29 cellular contexts compared by ENCODE assay signal in the genomic region with DNA sequence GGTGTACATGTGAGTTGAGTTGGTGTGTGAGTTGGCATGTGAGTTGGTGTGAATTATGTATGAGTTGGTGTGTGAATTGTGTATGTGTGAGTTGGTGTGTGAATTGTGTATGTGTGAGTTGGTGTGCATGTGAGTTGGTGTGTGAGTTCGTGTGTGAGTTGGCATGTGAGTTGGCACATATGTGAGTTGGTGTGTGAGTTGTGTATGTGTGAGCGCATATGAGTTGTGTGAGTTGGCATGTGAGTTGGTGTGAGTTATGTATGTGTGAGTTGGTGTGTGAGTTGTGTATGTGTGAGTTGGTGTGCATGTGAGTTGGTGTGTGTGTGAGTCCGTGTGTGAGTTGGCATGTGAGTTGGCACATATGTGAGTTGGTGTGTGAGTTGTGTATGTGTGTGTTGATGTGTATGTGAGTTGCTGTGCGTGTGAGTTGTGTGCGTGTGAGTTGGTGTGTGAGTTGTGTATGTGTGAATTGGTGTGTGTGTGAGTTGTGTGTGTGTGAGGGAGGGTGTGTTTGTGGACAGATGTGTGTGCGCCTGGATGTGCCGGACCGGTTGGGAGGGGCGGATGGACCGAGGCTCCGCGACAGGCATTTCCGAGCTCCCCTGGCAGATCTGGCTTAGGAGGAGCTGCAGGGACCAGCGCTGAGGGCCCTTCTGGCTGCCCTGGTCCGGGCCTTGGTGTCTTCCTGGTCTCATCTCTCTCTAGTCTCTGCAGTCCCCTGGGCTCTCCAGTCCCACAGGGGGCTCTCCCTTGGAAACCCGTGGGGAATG.
DNase-seq lines count a peak whose midpoint lies in the region; ATAC-seq and TF ChIP-seq lines count a peak whose summit lies in the region.
"Had no signal": no experiment of that assay in that cellular context is flagged by ENCODE, and none has a peak within 500 bp of the region (broad histone marks: within the 10 kb centered on the region; RNA-seq: fewer than 3 reads in every experiment).

No MANE protein-coding gene starts in this region.

- no peaks in the 10 kb centered on the region for H3K9me2 ChIP-seq in PC-3 (replicated peaks; ENCODE audit: low read length)

- no peak overlapping the region for H3K4me2 ChIP-seq in PC-3 (ENCODE audit: low read length)
- H3K4me2 ChIP-seq: KMS-11 had no signal

- H3K27ac Mint-ChIP-seq in activated naive CD8-positive, alpha-beta T cell treated with anti-CD3 and anti-CD28 coated beads, Interleukin-2, amount 10 ng/mL, durations not matched to agents 7 days and 5 days, result no peak overlapping the region
- no peak overlapping the region for H3K27ac Mint-ChIP-seq in activated naive CD8-positive, alpha-beta T cell treated with anti-CD3 and anti-CD28 coated beads for 36 hours
- H3K27ac Mint-ChIP-seq in nephron progenitor cell, result no peak overlapping the region
- H3K27ac Mint-ChIP-seq: activated CD4-positive, alpha-beta memory T cell treated with anti-CD3 and anti-CD28 coated beads, Interleukin-2, amount 10 ng/mL, durations not matched to agents 7 days and 5 days; activated naive CD4-positive, alpha-beta T cell treated with anti-CD3 and anti-CD28 coated beads, Interleukin-2, amount 50 U/mL, for 72 hours; memory B cell; naive thymus-derived CD4-positive, alpha-beta T cell; T-helper 17 cell had no signal

- peak; percentile 31 for ATAC-seq in activated naive CD8-positive, alpha-beta T cell treated with anti-CD3 and anti-CD28 coated beads, Interleukin-2, amount 10 ng/mL, durations not matched to agents 7 days and 5 days (ENCODE audit: low read depth)
- ATAC-seq in Panc1, result peak; percentile 68
- no peak for ATAC-seq in GM18519 (IDR thresholded peaks at IDR 0.05; ENCODE audit: low FRiP score, unreplicated experiment)
- no peak for ATAC-seq in PC-3
- ATAC-seq: activated naive CD4-positive, alpha-beta T cell treated with anti-CD3 and anti-CD28 coated beads, Interleukin-2, amount 50 U/mL, for 72 hours; foreskin keratinocyte; naive thymus-derived CD4-positive, alpha-beta T cell; T-helper 17 cell had no signal

- no peaks in the 10 kb centered on the region for H4K20me1 ChIP-seq in PC-3 (ENCODE audit: low read length)

- no peaks in the 10 kb centered on the region for H3K9me3 Mint-ChIP-seq in activated naive CD8-positive, alpha-beta T cell treated with anti-CD3 and anti-CD28 coated beads, Interleukin-2, amount 10 ng/mL, durations not matched to agents 7 days and 5 days
- no peaks in the 10 kb centered on the region for H3K9me3 Mint-ChIP-seq in activated naive CD8-positive, alpha-beta T cell treated with anti-CD3 and anti-CD28 coated beads for 36 hours
- no peaks in the 10 kb centered on the region for H3K9me3 Mint-ChIP-seq in nephron progenitor cell
- H3K9me3 Mint-ChIP-seq: activated CD4-positive, alpha-beta memory T cell treated with anti-CD3 and anti-CD28 coated beads, Interleukin-2, amount 10 ng/mL, durations not matched to agents 7 days and 5 days; activated naive CD4-positive, alpha-beta T cell treated with anti-CD3 and anti-CD28 coated beads, Interleukin-2, amount 50 U/mL, for 72 hours; CD14-positive monocyte; naive thymus-derived CD4-positive, alpha-beta T cell had no signal

- no peaks in the 10 kb centered on the region for H3F3A ChIP-seq in PC-3 (ENCODE audit: low read length, unreplicated experiment)

- no peaks in the 10 kb centered on the region for H3K79me2 ChIP-seq in PC-3 (ENCODE audit: low read length)

- peak overlapping the region; percentile 48; the same call in 1 of the 2 replicates for H3K27ac ChIP-seq in Panc1 (ENCODE audit: low read length)
- peak overlapping the region in 37 of 59 donors; percentile 0 to 80 (median 53) for H3K27ac ChIP-seq in dorsolateral prefrontal cortex
- H3K27ac ChIP-seq in sigmoid colon, result peak overlapping the region in 3 of 4 donors; percentile 14 to 20 (median 19)
- no peak overlapping the region for H3K27ac ChIP-seq in PC-3 (ENCODE audit: low read length)
- H3K27ac ChIP-seq: foreskin keratinocyte, KMS-11, WERI-Rb-1 had no signal

- H3K27me3 Mint-ChIP-seq in activated naive CD8-positive, alpha-beta T cell treated with anti-CD3 and anti-CD28 coated beads, Interleukin-2, amount 10 ng/mL, durations not matched to agents 7 days and 5 days, result peaks cover 11% of the 10 kb centered on the region
- H3K27me3 Mint-ChIP-seq in activated naive CD8-positive, alpha-beta T cell treated with anti-CD3 and anti-CD28 coated beads for 36 hours, result no peaks in the 10 kb centered on the region
- H3K27me3 Mint-ChIP-seq in nephron progenitor cell (ENCODE audit: low read depth, poor library complexity), result no peaks in the 10 kb centered on the region

- intact Hi-C loops in Panc1 (cut with micrococcal nuclease; ENCODE audit: unreplicated experiment), result no loop called here
- intact Hi-C loops in dorsolateral prefrontal cortex (cut with DNase I), result no loop called here
- intact Hi-C loops in sigmoid colon (cut with DNase I), result no loop called here
- intact Hi-C loops in PC-3 (cut with micrococcal nuclease), result no loop called here

- H3K4me3 ChIP-seq in Panc1 (ENCODE audit: low read depth in 2 of 2, low read length in 2 of 2) (no peak overlapping the region), dorsolateral prefrontal cortex (no peak overlapping the region), sigmoid colon (no peak overlapping the region), PC-3 (ENCODE audit: low read length) (no peak overlapping the region)

- no peak overlapping the region for H3K9ac ChIP-seq in PC-3 (ENCODE audit: low read length)
- H3K9ac ChIP-seq: KMS-11 had no signal

- CTCF ChIA-PET in Panc1 (lab: Charles Lee), result no interaction called here
- CTCF ChIA-PET in PC-3 (lab: Charles Lee), result no interaction called here

- TF ChIP-seq EP300 in sigmoid colon (IDR thresholded peaks at IDR 0.05), result no peak

- H3K4me3 Mint-ChIP-seq in activated naive CD8-positive, alpha-beta T cell treated with anti-CD3 and anti-CD28 coated beads, Interleukin-2, amount 10 ng/mL, durations not matched to agents 7 days and 5 days, result no peak overlapping the region
- no peak overlapping the region for H3K4me3 Mint-ChIP-seq in activated naive CD8-positive, alpha-beta T cell treated with anti-CD3 and anti-CD28 coated beads for 36 hours
- H3K4me3 Mint-ChIP-seq in nephron progenitor cell, result no peak overlapping the region
- H3K4me3 Mint-ChIP-seq: activated CD4-positive, alpha-beta memory T cell treated with anti-CD3 and anti-CD28 coated beads, Interleukin-2, amount 10 ng/mL, durations not matched to agents 7 days and 5 days; brain; CD14-positive monocyte; memory B cell; naive thymus-derived CD4-positive, alpha-beta T cell; T-helper 17 cell had no signal

- no peak for DNase-seq in activated naive CD8-positive, alpha-beta T cell treated with anti-CD3 and anti-CD28 coated beads, Interleukin-2, amount 10 ng/mL, durations not matched to agents 7 days and 5 days
- no peak for DNase-seq in activated naive CD8-positive, alpha-beta T cell treated with anti-CD3 and anti-CD28 coated beads for 36 hours
- DNase-seq in Panc1 (ENCODE audit: low read depth, low spot score) (no peak), dorsolateral prefrontal cortex (no peak), sigmoid colon (no peak), nephron progenitor cell (no peak), PC-3 (no peak)
- DNase-seq: ACHN; activated CD4-positive, alpha-beta memory T cell treated with anti-CD3 and anti-CD28 coated beads, Interleukin-2, amount 10 ng/mL, durations not matched to agents 7 days and 5 days; activated T-cell treated with anti-CD3 and anti-CD28 coated beads, Interleukin-2, amount 50 U/mL, for 48 hours; cortex of kidney; DMS79; foreskin keratinocyte; kidney; naive thymus-derived CD4-positive, alpha-beta T cell; NCI-H1048; NCI-H2029; posterior cingulate gyrus; Right ventricle myocardium superior; small intestine; stimulated activated CD4-positive, alpha-beta T cell treated with anti-CD3 and anti-CD28 coated beads, Interleukin-2, amount 100 ng/mL, for 48 hours; T-helper 17 cell; WERI-Rb-1 had no signal

- POLR2A ChIA-PET in activated naive CD8-positive, alpha-beta T cell treated with anti-CD3 and anti-CD28 coated beads, Interleukin-2, amount 10 ng/mL, durations not matched to agents 7 days and 5 days (lab: Charles Lee), result interaction anchor here (0.6 kb wide), 1 partner anchor 116 kb away, joined by 3 read pairs; no protein-coding TSS in a partner anchor
- POLR2A ChIA-PET in Panc1 (lab: Charles Lee), result no interaction called here
- POLR2A ChIA-PET in PC-3 (lab: Charles Lee; ENCODE audit: unreplicated experiment), result no interaction called here

- no peaks in the 10 kb centered on the region for H3K36me3 Mint-ChIP-seq in activated naive CD8-positive, alpha-beta T cell treated with anti-CD3 and anti-CD28 coated beads, Interleukin-2, amount 10 ng/mL, durations not matched to agents 7 days and 5 days
- H3K36me3 Mint-ChIP-seq in activated naive CD8-positive, alpha-beta T cell treated with anti-CD3 and anti-CD28 coated beads for 36 hours, result no peaks in the 10 kb centered on the region
- no peaks in the 10 kb centered on the region for H3K36me3 Mint-ChIP-seq in nephron progenitor cell (ENCODE audit: low read depth)
- H3K36me3 Mint-ChIP-seq: activated naive CD4-positive, alpha-beta T cell treated with anti-CD3 and anti-CD28 coated beads, Interleukin-2, amount 50 U/mL, for 72 hours; brain; memory B cell; naive thymus-derived CD4-positive, alpha-beta T cell had no signal

- WGBS in sigmoid colon, 2 donors, result 44 to 73% methylated on average over 16 of the region's 16 CpGs

- no TSS peak for BruUV-seq in Panc1 (replicated peaks; lab: Mats Ljungman, UMichigan)
- no TSS peak for BruUV-seq in PC-3 (replicated peaks; lab: Mats Ljungman, UMichigan)

- H3K36me3 ChIP-seq in Panc1 (ENCODE audit: control insufficient read depth, insufficient read depth, low read length) (no peaks in the 10 kb centered on the region), sigmoid colon (no peaks in the 10 kb centered on the region), PC-3 (ENCODE audit: low read depth, low read length) (no peaks in the 10 kb centered on the region)
- H3K36me3 ChIP-seq: WERI-Rb-1 had no signal

- H3K4me1 ChIP-seq in Panc1 (ENCODE audit: control insufficient read depth, insufficient read depth, low read length), result peaks cover 22% of the 10 kb centered on the region
- H3K4me1 ChIP-seq in sigmoid colon, result peaks cover 0 to 24% (median 19%) of the 10 kb centered on the region in 4 donors
- no peaks in the 10 kb centered on the region for H3K4me1 ChIP-seq in PC-3 (ENCODE audit: insufficient read depth, low read length)

- H2AFZ ChIP-seq in PC-3 (ENCODE audit: low read length), result no peak overlapping the region

- TF ChIP-seq POLR2A in sigmoid colon (IDR thresholded peaks at IDR 0.05), result no peak

- H3K4me1 Mint-ChIP-seq in activated naive CD8-positive, alpha-beta T cell treated with anti-CD3 and anti-CD28 coated beads, Interleukin-2, amount 10 ng/mL, durations not matched to agents 7 days and 5 days, result peaks cover 8% of the 10 kb centered on the region
- H3K4me1 Mint-ChIP-seq in activated naive CD8-positive, alpha-beta T cell treated with anti-CD3 and anti-CD28 coated beads for 36 hours, result peaks cover 5% of the 10 kb centered on the region
- H3K4me1 Mint-ChIP-seq in nephron progenitor cell, result peaks cover 29% of the 10 kb centered on the region
- H3K4me1 Mint-ChIP-seq: memory B cell had no signal

- H3K9me3 ChIP-seq in Panc1 (ENCODE audit: control insufficient read depth, insufficient read depth, low read depth, low read length), result no peaks in the 10 kb centered on the region
- no peaks in the 10 kb centered on the region for H3K9me3 ChIP-seq in sigmoid colon
- no peaks in the 10 kb centered on the region for H3K9me3 ChIP-seq in PC-3 (ENCODE audit: low read length)

- TF ChIP-seq CTCF in Panc1 (IDR thresholded peaks at IDR 0.05) (no peak), dorsolateral prefrontal cortex (IDR thresholded peaks at IDR 0.05 in 54 of 56, conservative IDR thresholded peaks at IDR 0.05 in 2 of 56; ENCODE audit: low read depth in 1 of 56, partially characterized antibody in 56 of 56) (no peak), sigmoid colon (IDR thresholded peaks at IDR 0.05) (no peak), nephron progenitor cell (IDR thresholded peaks at IDR 0.05) (no peak), PC-3 (conservative IDR thresholded peaks at IDR 0.05; ENCODE audit: low read depth, low read length) (no peak)

- H3K27me3 ChIP-seq in Panc1 (ENCODE audit: control insufficient read depth, insufficient read depth, low read length), result no peaks in the 10 kb centered on the region
- H3K27me3 ChIP-seq in dorsolateral prefrontal cortex, result no peaks in the 10 kb centered on the region
- no peaks in the 10 kb centered on the region for H3K27me3 ChIP-seq in sigmoid colon
- H3K27me3 ChIP-seq in PC-3 (ENCODE audit: low read length), result no peaks in the 10 kb centered on the region
- H3K27me3 ChIP-seq: foreskin keratinocyte had no signal

- in situ Hi-C loops in Panc1 (cut with HindIII; ENCODE audit: low pct_unique_long_range_greater_than_20kb, low sequenced_read_pairs), result no loop called here

Comparison
In these comparisons a context has a peak if more than half of its experiments do, and no peak if none do; other contexts are left out.
1. ATAC-seq: peak in activated naive CD8-positive, alpha-beta T cell treated with anti-CD3 and anti-CD28 coated beads, Interleukin-2, amount 10 ng/mL, durations not matched to agents 7 days and 5 days (single experiment) and Panc1 (single experiment); none in GM18519 (single experiment) and PC-3 (single experiment).